ENCODE assay signal across 16 cellular contexts in genomic region chr11:55357560-55358184, GRCh38. TPM values are rescaled to one million over a fixed set of nuclear protein-coding genes. Genes with fewer than 3 reads are reported as not detected.
DNase-seq lines count a peak whose midpoint lies in the region; ATAC-seq and TF ChIP-seq lines count a peak whose summit lies in the region.
"Had no signal": no experiment of that assay in that cellular context is flagged by ENCODE, and none has a peak within 500 bp of the region (broad histone marks: within the 10 kb centered on the region; RNA-seq: fewer than 3 reads in every experiment).

No MANE protein-coding gene starts in this region.

- H2BK12ac ChIP-seq in mesenchymal stem cell (ENCODE audit: low read length in 2 of 2): no peak overlapping the region

- no peaks in the 10 kb centered on the region for H3K27me3 ChIP-seq in mesenchymal stem cell (ENCODE audit: control insufficient read depth in 1 of 2, insufficient read depth in 1 of 2, low read length in 2 of 2)
- H3K27me3 ChIP-seq in neural progenitor cell: no peaks in the 10 kb centered on the region
- H3K27me3 ChIP-seq: thyroid gland had no signal

- no peak overlapping the region for H4K91ac ChIP-seq in mesenchymal stem cell (ENCODE audit: low read length)

- H3K4me3 ChIP-seq in mesenchymal stem cell (ENCODE audit: insufficient read depth in 1 of 2, low read depth in 1 of 2, low read length in 2 of 2) (no peak overlapping the region), neural progenitor cell (no peak overlapping the region)
- H3K4me3 ChIP-seq: prostate gland, thyroid gland had no signal

- no peak overlapping the region for H3K4me2 ChIP-seq in mesenchymal stem cell (ENCODE audit: low read length, poor library complexity, severe bottlenecking)
- no peak overlapping the region for H3K4me2 ChIP-seq in neural progenitor cell

- no peaks in the 10 kb centered on the region for H3K27me3 Mint-ChIP-seq in neural progenitor cell (ENCODE audit: insufficient read depth, low read depth)
- no peaks in the 10 kb centered on the region for H3K27me3 Mint-ChIP-seq in activated T-helper 17 cell treated with anti-CD3 and anti-CD28 coated beads, Interleukin-2, amount 50 U/mL, for 72 hours

- H3K9me3 ChIP-seq in mesenchymal stem cell (ENCODE audit: control insufficient read depth, low read length) (peaks cover 19% of the 10 kb centered on the region), neural progenitor cell (ENCODE audit: low read depth) (peaks cover 59% of the 10 kb centered on the region)
- H3K9me3 ChIP-seq: prostate gland, thyroid gland had no signal

- no peak overlapping the region for H3K27ac Mint-ChIP-seq in neural progenitor cell
- H3K27ac Mint-ChIP-seq in activated T-helper 17 cell treated with anti-CD3 and anti-CD28 coated beads, Interleukin-2, amount 50 U/mL, for 72 hours: no peak overlapping the region

- no peaks in the 10 kb centered on the region for H3F3A ChIP-seq in neural progenitor cell (ENCODE audit: low read depth)

- no peak overlapping the region for H2BK15ac ChIP-seq in mesenchymal stem cell (ENCODE audit: low read depth, poor library complexity, severe bottlenecking)

- H3K27ac ChIP-seq in mesenchymal stem cell (ENCODE audit: low read length, poor library complexity, severe bottlenecking) (no peak overlapping the region), neural progenitor cell (no peak overlapping the region)
- H3K27ac ChIP-seq: prostate gland, RWPE1, thyroid gland had no signal

- H3K36me3 ChIP-seq in mesenchymal stem cell (ENCODE audit: control insufficient read depth in 1 of 2, insufficient read depth in 2 of 2, low read depth in 1 of 2, low read length in 2 of 2) (no peaks in the 10 kb centered on the region), neural progenitor cell (no peaks in the 10 kb centered on the region)
- H3K36me3 ChIP-seq: prostate gland, thyroid gland had no signal

- no peak for ATAC-seq in activated T-helper 17 cell treated with anti-CD3 and anti-CD28 coated beads, Interleukin-2, amount 50 U/mL, for 72 hours (replicated peaks)
- ATAC-seq in GM18519 (IDR thresholded peaks at IDR 0.05; ENCODE audit: low FRiP score, unreplicated experiment): no peak

- H4K8ac ChIP-seq in mesenchymal stem cell (ENCODE audit: low read length): no peak overlapping the region

- H3K14ac ChIP-seq in mesenchymal stem cell (ENCODE audit: low read length in 2 of 2): no peak overlapping the region

- TF ChIP-seq CTCF in neural progenitor cell (IDR thresholded peaks at IDR 0.05): no peak

- H3K23ac ChIP-seq in mesenchymal stem cell (ENCODE audit: low read length in 2 of 2): no peak overlapping the region

- H2AFZ ChIP-seq in mesenchymal stem cell (ENCODE audit: low read depth, low read length) (no peak overlapping the region), neural progenitor cell (replicated peaks) (no peak overlapping the region)

- H2AK5ac ChIP-seq in mesenchymal stem cell (ENCODE audit: low read length, severe bottlenecking): no peak overlapping the region

- H3K9me3 Mint-ChIP-seq in neural progenitor cell: peaks cover 23% of the 10 kb centered on the region
- peaks cover 29% of the 10 kb centered on the region for H3K9me3 Mint-ChIP-seq in activated T-helper 17 cell treated with anti-CD3 and anti-CD28 coated beads, Interleukin-2, amount 50 U/mL, for 72 hours

- no peak overlapping the region for H2BK120ac ChIP-seq in mesenchymal stem cell (ENCODE audit: low read depth, low read length)

- 15% methylated on average over 1 of the region's 1 CpG for WGBS in mesenchymal stem cell

- no peak overlapping the region for H3K18ac ChIP-seq in mesenchymal stem cell (ENCODE audit: low read depth in 1 of 2, low read length in 2 of 2)

- H2BK5ac ChIP-seq in mesenchymal stem cell (ENCODE audit: low read depth, low read length, poor library complexity, severe bottlenecking): no peak overlapping the region

- no peaks in the 10 kb centered on the region for H4K20me1 ChIP-seq in neural progenitor cell (ENCODE audit: low read depth)

- H3K4ac ChIP-seq in mesenchymal stem cell (ENCODE audit: low read depth in 1 of 2, low read length in 2 of 2): no peak overlapping the region

- H3K9ac ChIP-seq in mesenchymal stem cell (ENCODE audit: low read length) (no peak overlapping the region), neural progenitor cell (no peak overlapping the region)

- DNase-seq in AML-193 (lab: John Stamatoyannopoulos, UW): peak; percentile 2 to 25
- peak; percentile 6 for DNase-seq in ELF-1 (ENCODE audit: low read depth, low spot score)
- DNase-seq in LoVo (ENCODE audit: low spot score): peak; percentile 2
- DNase-seq in SK-N-DZ (ENCODE audit: low spot score): peak; percentile 10
- no peak for DNase-seq in mesenchymal stem cell
- no peak for DNase-seq in neural progenitor cell (ENCODE audit: low spot score)
- DNase-seq: activated gamma-delta T cell treated with Interleukin-2 at 50 U/mL for 16 hours, H7, hypothalamus, NCI-H1092, NCI-H446 treated with DMSO at 0.1 percent for 48 hours, thyroid gland had no signal

- no peaks in the 10 kb centered on the region for H3K36me3 Mint-ChIP-seq in neural progenitor cell
- H3K36me3 Mint-ChIP-seq in activated T-helper 17 cell treated with anti-CD3 and anti-CD28 coated beads, Interleukin-2, amount 50 U/mL, for 72 hours (ENCODE audit: low read depth): no peaks in the 10 kb centered on the region

- no peak overlapping the region for H3K4me3 Mint-ChIP-seq in neural progenitor cell
- H3K4me3 Mint-ChIP-seq in activated T-helper 17 cell treated with anti-CD3 and anti-CD28 coated beads, Interleukin-2, amount 50 U/mL, for 72 hours: no peak overlapping the region

- H3K79me1 ChIP-seq in mesenchymal stem cell (replicated peaks; ENCODE audit: low read length, poor library complexity, severe bottlenecking): no peaks in the 10 kb centered on the region

- no peaks in the 10 kb centered on the region for H3K79me2 ChIP-seq in neural progenitor cell (ENCODE audit: low read depth)

- H3K4me1 Mint-ChIP-seq in neural progenitor cell: no peaks in the 10 kb centered on the region
- H3K4me1 Mint-ChIP-seq in activated T-helper 17 cell treated with anti-CD3 and anti-CD28 coated beads, Interleukin-2, amount 50 U/mL, for 72 hours: no peaks in the 10 kb centered on the region

- no peaks in the 10 kb centered on the region for H3K4me1 ChIP-seq in mesenchymal stem cell (ENCODE audit: control insufficient read depth, insufficient read depth, low read depth, low read length)
- no peaks in the 10 kb centered on the region for H3K4me1 ChIP-seq in neural progenitor cell
- H3K4me1 ChIP-seq: prostate gland, thyroid gland had no signal

RNA-seq across cellular contexts. Expression of gene OR4A15, which starts 10.1 kb away (rescaled TPM):
- not detected in 2 replicates for polyA plus RNA-seq in SK-N-DZ (2014; cell fraction: cytosol; rRNA removed)
- polyA plus RNA-seq in SK-N-DZ (2014; cell fraction: nucleus; rRNA removed): not detected in 2 replicates
- polyA plus RNA-seq in mesenchymal stem cell (2013, experiment 1 of 2): not detected
- polyA plus RNA-seq in mesenchymal stem cell (2013, experiment 2 of 2): not detected
- not detected in 2 replicates for total RNA-seq in neural progenitor cell (ENCODE audit: low replicate concordance)
- total RNA-seq in activated T-helper 17 cell treated with anti-CD3 and anti-CD28 coated beads, Interleukin-2, amount 50 U/mL, for 72 hours: not detected
- total RNA-seq: H7, prostate gland, thyroid gland had no signal

RNA-seq across cellular contexts. Expression of gene OR4A16, which starts 14.7 kb away (rescaled TPM):
- polyA plus RNA-seq in SK-N-DZ (2014; cell fraction: cytosol; rRNA removed): not detected in 2 replicates
- polyA plus RNA-seq in SK-N-DZ (2014; cell fraction: nucleus; rRNA removed): not detected in 2 replicates
- polyA plus RNA-seq in mesenchymal stem cell (2013, experiment 1 of 2): not detected
- not detected for polyA plus RNA-seq in mesenchymal stem cell (2013, experiment 2 of 2)
- not detected in 2 replicates for total RNA-seq in neural progenitor cell (ENCODE audit: low replicate concordance)
- total RNA-seq in activated T-helper 17 cell treated with anti-CD3 and anti-CD28 coated beads, Interleukin-2, amount 50 U/mL, for 72 hours: not detected
- total RNA-seq: H7, prostate gland, thyroid gland had no signal

Comparison
In these comparisons a context has a peak if more than half of its experiments do, and no peak if none do; other contexts are left out.
1. DNase-seq: peak in AML-193 (2 of 2), ELF-1 (single experiment), LoVo (single experiment) and SK-N-DZ (single experiment); none in mesenchymal stem cell (single experiment) and neural progenitor cell (single experiment).